In the genomic region with DNA sequence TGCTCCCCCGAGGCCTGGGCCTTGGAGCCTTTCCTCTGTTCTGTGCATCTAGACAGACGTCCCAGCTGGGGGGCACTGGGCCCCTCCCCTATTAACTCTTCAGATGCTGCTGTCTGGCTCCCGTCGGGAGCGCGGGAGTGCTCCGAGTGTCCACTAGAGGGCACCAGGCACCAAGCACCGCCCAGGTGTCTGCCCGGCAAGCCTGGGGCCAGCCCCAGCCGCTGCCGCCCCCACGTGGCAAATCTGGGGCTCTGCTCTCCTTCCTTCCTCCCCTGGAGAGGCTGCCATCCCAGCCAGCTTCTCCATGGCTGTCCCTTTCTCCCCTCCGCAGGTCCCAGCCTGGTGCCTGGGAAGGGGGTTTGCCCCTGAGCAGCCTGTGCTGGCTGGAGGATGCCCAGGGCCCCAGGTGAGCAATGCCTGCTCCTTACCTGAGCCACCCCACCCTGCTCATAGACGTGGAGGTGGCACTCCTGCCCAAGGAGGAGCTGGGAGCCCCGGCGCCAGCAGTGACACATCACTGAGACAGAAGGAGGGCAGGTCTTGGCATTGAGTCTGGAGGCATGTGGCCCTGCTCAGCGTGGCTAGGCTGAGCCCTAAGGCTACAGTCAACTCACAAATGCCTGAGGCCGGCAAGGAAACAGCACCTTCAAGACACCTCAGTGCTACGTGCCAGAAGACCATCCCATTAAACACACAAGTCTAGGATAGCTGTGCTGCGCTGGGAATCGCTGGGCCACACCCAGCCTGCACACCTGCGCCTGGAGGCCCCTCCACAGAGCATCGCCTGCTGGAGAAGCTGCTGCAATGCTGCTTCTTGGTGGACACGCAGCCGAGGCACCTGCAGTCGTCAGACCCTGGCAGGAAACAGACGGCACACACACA, we compare ENCODE assay signal across 1 cellular context.
TF ChIP-seq lines count a peak whose summit lies in the region.

No MANE protein-coding gene starts in this region.

TF ChIP-seq in HCT116, 20 proteins besides CTCF, POLR2A, EP300 and RAD21 (continued from another document):
- TF ChIP-seq, protein P1, sequence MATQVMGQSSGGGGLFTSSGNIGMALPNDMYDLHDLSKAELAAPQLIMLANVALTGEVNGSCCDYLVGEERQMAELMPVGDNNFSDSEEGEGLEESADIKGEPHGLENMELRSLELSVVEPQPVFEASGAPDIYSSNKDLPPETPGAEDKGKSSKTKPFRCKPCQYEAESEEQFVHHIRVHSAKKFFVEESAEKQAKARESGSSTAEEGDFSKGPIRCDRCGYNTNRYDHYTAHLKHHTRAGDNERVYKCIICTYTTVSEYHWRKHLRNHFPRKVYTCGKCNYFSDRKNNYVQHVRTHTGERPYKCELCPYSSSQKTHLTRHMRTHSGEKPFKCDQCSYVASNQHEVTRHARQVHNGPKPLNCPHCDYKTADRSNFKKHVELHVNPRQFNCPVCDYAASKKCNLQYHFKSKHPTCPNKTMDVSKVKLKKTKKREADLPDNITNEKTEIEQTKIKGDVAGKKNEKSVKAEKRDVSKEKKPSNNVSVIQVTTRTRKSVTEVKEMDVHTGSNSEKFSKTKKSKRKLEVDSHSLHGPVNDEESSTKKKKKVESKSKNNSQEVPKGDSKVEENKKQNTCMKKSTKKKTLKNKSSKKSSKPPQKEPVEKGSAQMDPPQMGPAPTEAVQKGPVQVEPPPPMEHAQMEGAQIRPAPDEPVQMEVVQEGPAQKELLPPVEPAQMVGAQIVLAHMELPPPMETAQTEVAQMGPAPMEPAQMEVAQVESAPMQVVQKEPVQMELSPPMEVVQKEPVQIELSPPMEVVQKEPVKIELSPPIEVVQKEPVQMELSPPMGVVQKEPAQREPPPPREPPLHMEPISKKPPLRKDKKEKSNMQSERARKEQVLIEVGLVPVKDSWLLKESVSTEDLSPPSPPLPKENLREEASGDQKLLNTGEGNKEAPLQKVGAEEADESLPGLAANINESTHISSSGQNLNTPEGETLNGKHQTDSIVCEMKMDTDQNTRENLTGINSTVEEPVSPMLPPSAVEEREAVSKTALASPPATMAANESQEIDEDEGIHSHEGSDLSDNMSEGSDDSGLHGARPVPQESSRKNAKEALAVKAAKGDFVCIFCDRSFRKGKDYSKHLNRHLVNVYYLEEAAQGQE (IDR thresholded peaks at IDR 0.05; ENCODE audit: low read depth), result no peak
- TF ChIP-seq SP1 (IDR thresholded peaks at IDR 0.05; ENCODE audit: low read depth) (no peak), YY1 (IDR thresholded peaks at IDR 0.05; ENCODE audit: extremely low read depth, insufficient replicate concordance, low read depth, low read length) (peak; percentile 73), POLR2AphosphoS5 (IDR thresholded peaks at IDR 0.05; ENCODE audit: low read depth, low read length) (peak; percentile 33; the same call in 1 of the 2 replicates), SIN3A (IDR thresholded peaks at IDR 0.05; ENCODE audit: low read depth) (no peak), EZH2 (IDR thresholded peaks at IDR 0.05) (no peak), ZNF274 (IDR thresholded peaks at IDR 0.05; ENCODE audit: low read depth, low read length) (no peak), CBX3 (IDR thresholded peaks at IDR 0.05; ENCODE audit: low read depth) (no peak)
